In genomic region chr10:117168729-117169128, GRCh38 we compare ENCODE assay signal across 15 cellular contexts. TPM values are rescaled to one million over a fixed set of nuclear protein-coding genes. Genes with fewer than 3 reads are reported as not detected.
DNase-seq lines count a peak whose midpoint lies in the region; ATAC-seq and TF ChIP-seq lines count a peak whose summit lies in the region.
"Had no signal": no experiment of that assay in that cellular context is flagged by ENCODE, and none has a peak within 500 bp of the region (broad histone marks: within the 10 kb centered on the region; RNA-seq: fewer than 3 reads in every experiment).

No MANE protein-coding gene starts in this region.

- H3K4me3 ChIP-seq in iPS-15b (ENCODE audit: low read depth, low read length) (peak overlapping the region; percentile 27), MG63 (no peak overlapping the region), dorsolateral prefrontal cortex (peak overlapping the region in 13 of 59 donors; percentile 35 to 62 (median 52))

- peak; percentile 8 for DNase-seq in stimulated activated CD4-positive, alpha-beta T cell treated with anti-CD3 and anti-CD28 coated beads, Interleukin-15, amount 100 ng/mL, for 24 hours
- DNase-seq in stimulated activated CD4-positive, alpha-beta T cell treated with anti-CD3 and anti-CD28 coated beads, Interleukin-2, amount 100 ng/mL, for 48 hours, result no peak
- DNase-seq in NCI-H2227 treated with DMSO at 0.1 percent for 48 hours (lab: John Stamatoyannopoulos, UW), result peak; percentile 30
- DNase-seq in MG63, result no peak
- no peak for DNase-seq in DMS79 (lab: John Stamatoyannopoulos, UW)
- no peak for DNase-seq in dorsolateral prefrontal cortex
- DNase-seq: NCI-H2029 treated with DMSO at 0.1 percent for 48 hours had no signal

- intact Hi-C loops in dorsolateral prefrontal cortex (cut with DNase I), result loop anchor here (5.0 kb wide), 3 partner anchors 71 to 286 kb away; partner anchors contain the start of gene SHTN1 (in 1 of the 2)

- no peak for TF ChIP-seq CTCF in dorsolateral prefrontal cortex (IDR thresholded peaks at IDR 0.05 in 54 of 56, conservative IDR thresholded peaks at IDR 0.05 in 2 of 56; ENCODE audit: low read depth in 1 of 56, partially characterized antibody in 56 of 56)

- H3K27ac ChIP-seq in dorsolateral prefrontal cortex, result no peak overlapping the region
- H3K27ac ChIP-seq: adrenal gland, vagina had no signal

- no peak for ATAC-seq in HG02763 (IDR thresholded peaks at IDR 0.05; ENCODE audit: unreplicated experiment)

- peaks cover 4% of the 10 kb centered on the region for H3K4me1 ChIP-seq in iPS-15b (ENCODE audit: control insufficient read depth, insufficient read depth, low read length)

- H3K9me3 ChIP-seq in iPS-15b (ENCODE audit: control insufficient read depth, insufficient read depth, low read length) (no peaks in the 10 kb centered on the region), MG63 (no peaks in the 10 kb centered on the region)
- H3K9me3 ChIP-seq: adrenal gland, vagina had no signal

- H3K36me3 ChIP-seq in iPS-15b (ENCODE audit: control insufficient read depth, insufficient read depth, low read length), result no peaks in the 10 kb centered on the region
- H3K36me3 ChIP-seq in MG63, result no peaks in the 10 kb centered on the region
- H3K36me3 ChIP-seq: adrenal gland, vagina had no signal

- H3K27me3 ChIP-seq in iPS-15b (ENCODE audit: control insufficient read depth, insufficient read depth, low read length) (peaks cover 99% of the 10 kb centered on the region), MG63 (peaks cover 22% of the 10 kb centered on the region), dorsolateral prefrontal cortex (peaks cover 0 to 92% (median 65%) of the 10 kb centered on the region in 45 donors)

- H3K9ac ChIP-seq in iPS-15b (ENCODE audit: low read depth, low read length), result no peak overlapping the region

RNA-seq across cellular contexts. Expression of gene KCNK18, which starts 28.6 kb away (rescaled TPM):
- not detected in 2 replicates for total RNA-seq in MG63 (2014; rRNA removed; shearing (Covaris generic); ENCODE audit: low replicate concordance)
- under 1 TPM in 5 of 120 experiments, not detected in 115; 0.39 to 0.72 (median 0.49) TPM for total RNA-seq in dorsolateral prefrontal cortex
- total RNA-seq: adrenal gland; left colon; omental fat pad; subcutaneous adipose tissue; T-helper 2 cell treated with Interferon-gamma antibody and Interleukin-4, amounts not matched to agents 100 ng/mL and 5 ng/mL, for 36 hours; vagina had no signal

RNA-seq across cellular contexts. Expression of gene VAX1, which starts 30.7 kb away (rescaled TPM):
- not detected in 2 replicates for total RNA-seq in MG63 (2014; rRNA removed; shearing (Covaris generic); ENCODE audit: low replicate concordance)
- total RNA-seq in dorsolateral prefrontal cortex, result 1 to 10 TPM in 119 of 120 experiments, under 1 TPM in 1; 0.93 to 7.4 (median 3.3) TPM
- total RNA-seq: adrenal gland; left colon; omental fat pad; subcutaneous adipose tissue; T-helper 2 cell treated with Interferon-gamma antibody and Interleukin-4, amounts not matched to agents 100 ng/mL and 5 ng/mL, for 36 hours; vagina had no signal

Comparison
In these comparisons a context has a peak if more than half of its experiments do, and no peak if none do; other contexts are left out.
1. DNase-seq: peak in stimulated activated CD4-positive, alpha-beta T cell treated with anti-CD3 and anti-CD28 coated beads, Interleukin-15, amount 100 ng/mL, for 24 hours (single experiment) and NCI-H2227 treated with DMSO at 0.1 percent for 48 hours (single experiment); none in stimulated activated CD4-positive, alpha-beta T cell treated with anti-CD3 and anti-CD28 coated beads, Interleukin-2, amount 100 ng/mL, for 48 hours (0 of 2), MG63 (single experiment), DMS79 (single experiment) and dorsolateral prefrontal cortex (0 of 10).